ENCODE assay signal across 22 cellular contexts in genomic region chr2:236496311-236496710, GRCh38.
DNase-seq lines count a peak whose midpoint lies in the region; ATAC-seq, FAIRE-seq and TF ChIP-seq lines count a peak whose summit lies in the region.
"Had no signal": no experiment of that assay in that cellular context is flagged by ENCODE, and none has a peak within 500 bp of the region (broad histone marks: within the 10 kb centered on the region; RNA-seq: fewer than 3 reads in every experiment).

No MANE protein-coding gene starts in this region.

- DNase-seq in activated CD4-positive, alpha-beta T cell treated with anti-CD3 and anti-CD28 coated beads, Interleukin-2, amount 10 ng/mL, durations not matched to agents 24 days and 14 days: peak; percentile 25
- DNase-seq in activated CD4-positive, alpha-beta T cell treated with anti-CD3 and anti-CD28 coated beads, Interleukin-2, amount 50 U/mL, for 1 hour: no peak
- no peak for DNase-seq in neural progenitor cell (ENCODE audit: low spot score)
- no peak for DNase-seq in stimulated activated effector memory CD8-positive, alpha-beta T cell treated with anti-CD3 and anti-CD28 coated beads, Interleukin-12 subunit alpha, Interleukin-12 subunit beta, amount 100 ng/mL, for 72 hours (ENCODE audit: low spot score in 2 of 2)
- no peak for DNase-seq in pancreas
- DNase-seq in DMS153 (lab: John Stamatoyannopoulos, UW): no peak
- DNase-seq: Caco-2; CD4-positive, CD25-positive, alpha-beta regulatory T cell; CD8-positive, alpha-beta T cell; DMS53; DMS79 treated with DMSO at 0.1 percent for 48 hours; GF-D8; GOT3; HCEC 1CT had no signal

- H3K9ac ChIP-seq in neural progenitor cell: no peak overlapping the region
- H3K9ac ChIP-seq: BLaER1 had no signal

- no peaks in the 10 kb centered on the region for H4K20me1 ChIP-seq in neural progenitor cell (ENCODE audit: low read depth)
- H4K20me1 ChIP-seq: BLaER1 had no signal

- FAIRE-seq in pancreas (lab: Jason Lieb, UNC): no peak
- FAIRE-seq: A204.1, GM12891, GM18507, H54 had no signal

- H3K27ac ChIP-seq in neural progenitor cell (no peak overlapping the region), pancreas (no peak overlapping the region)
- H3K27ac ChIP-seq: 22Rv1, BLaER1, C4-2B had no signal

- no peaks in the 10 kb centered on the region for H3K36me3 ChIP-seq in neural progenitor cell
- H3K36me3 ChIP-seq in pancreas: no peaks in the 10 kb centered on the region
- H3K36me3 ChIP-seq: BLaER1 had no signal

- no peak overlapping the region for H3K27ac Mint-ChIP-seq in activated CD4-positive, alpha-beta T cell treated with anti-CD3 and anti-CD28 coated beads, Interleukin-2, amount 10 ng/mL, durations not matched to agents 24 days and 14 days
- H3K27ac Mint-ChIP-seq in neural progenitor cell: peak overlapping the region; percentile 67
- H3K27ac Mint-ChIP-seq in stimulated activated effector memory CD8-positive, alpha-beta T cell treated with anti-CD3 and anti-CD28 coated beads, Interleukin-12 subunit alpha, Interleukin-12 subunit beta, amount 100 ng/mL, for 72 hours: peak overlapping the region; percentile 43
- H3K27ac Mint-ChIP-seq: B cell; CD4-positive, CD25-positive, alpha-beta regulatory T cell; CD8-positive, alpha-beta T cell had no signal

- no peaks in the 10 kb centered on the region for H3K9me3 Mint-ChIP-seq in activated CD4-positive, alpha-beta T cell treated with anti-CD3 and anti-CD28 coated beads, Interleukin-2, amount 10 ng/mL, durations not matched to agents 24 days and 14 days
- peaks cover 7% of the 10 kb centered on the region for H3K9me3 Mint-ChIP-seq in neural progenitor cell
- H3K9me3 Mint-ChIP-seq in stimulated activated effector memory CD8-positive, alpha-beta T cell treated with anti-CD3 and anti-CD28 coated beads, Interleukin-12 subunit alpha, Interleukin-12 subunit beta, amount 100 ng/mL, for 72 hours: no peaks in the 10 kb centered on the region

- no peaks in the 10 kb centered on the region for H3K36me3 Mint-ChIP-seq in activated CD4-positive, alpha-beta T cell treated with anti-CD3 and anti-CD28 coated beads, Interleukin-2, amount 10 ng/mL, durations not matched to agents 24 days and 14 days (ENCODE audit: low read depth)
- H3K36me3 Mint-ChIP-seq in neural progenitor cell: no peaks in the 10 kb centered on the region
- H3K36me3 Mint-ChIP-seq in stimulated activated effector memory CD8-positive, alpha-beta T cell treated with anti-CD3 and anti-CD28 coated beads, Interleukin-12 subunit alpha, Interleukin-12 subunit beta, amount 100 ng/mL, for 72 hours: no peaks in the 10 kb centered on the region
- H3K36me3 Mint-ChIP-seq: CD4-positive, CD25-positive, alpha-beta regulatory T cell had no signal

- H3K27me3 Mint-ChIP-seq in activated CD4-positive, alpha-beta T cell treated with anti-CD3 and anti-CD28 coated beads, Interleukin-2, amount 10 ng/mL, durations not matched to agents 24 days and 14 days: peaks cover 11% of the 10 kb centered on the region
- peaks cover 5% of the 10 kb centered on the region for H3K27me3 Mint-ChIP-seq in neural progenitor cell (ENCODE audit: insufficient read depth, low read depth)

- no peak overlapping the region for H3K4me2 ChIP-seq in neural progenitor cell

- WGBS in pancreas, 2 donors: 78 to 82% methylated on average over 9 of the region's 9 CpGs

- H3K4me1 ChIP-seq in neural progenitor cell (peaks cover 3% of the 10 kb centered on the region), pancreas (no peaks in the 10 kb centered on the region)
- H3K4me1 ChIP-seq: Caco-2 had no signal

- H3F3A ChIP-seq in neural progenitor cell (ENCODE audit: low read depth): no peaks in the 10 kb centered on the region

- no peak for ATAC-seq in stimulated activated effector memory CD8-positive, alpha-beta T cell treated with anti-CD3 and anti-CD28 coated beads, Interleukin-12 subunit alpha, Interleukin-12 subunit beta, amount 100 ng/mL, for 72 hours
- ATAC-seq in pancreas: no peak
- ATAC-seq: CD8-positive, alpha-beta T cell had no signal

- H3K4me3 ChIP-seq in neural progenitor cell (no peak overlapping the region), pancreas (no peak overlapping the region)
- H3K4me3 ChIP-seq: BLaER1 had no signal

- no peaks in the 10 kb centered on the region for H3K27me3 ChIP-seq in neural progenitor cell
- H3K27me3 ChIP-seq in pancreas: no peaks in the 10 kb centered on the region
- H3K27me3 ChIP-seq: BLaER1 had no signal

- H2AFZ ChIP-seq in neural progenitor cell (replicated peaks): peak overlapping the region; percentile 34

- no peaks in the 10 kb centered on the region for H3K79me2 ChIP-seq in neural progenitor cell (ENCODE audit: low read depth)

- no peak for TF ChIP-seq CTCF in neural progenitor cell (IDR thresholded peaks at IDR 0.05)
- no peak for TF ChIP-seq CTCF in pancreas (IDR thresholded peaks at IDR 0.05)

- H3K9me3 ChIP-seq in neural progenitor cell (ENCODE audit: low read depth): no peaks in the 10 kb centered on the region
- H3K9me3 ChIP-seq in pancreas: no peaks in the 10 kb centered on the region
- H3K9me3 ChIP-seq: Caco-2 had no signal

- H3K4me1 Mint-ChIP-seq in activated CD4-positive, alpha-beta T cell treated with anti-CD3 and anti-CD28 coated beads, Interleukin-2, amount 10 ng/mL, durations not matched to agents 24 days and 14 days: no peaks in the 10 kb centered on the region
- peaks cover 13% of the 10 kb centered on the region for H3K4me1 Mint-ChIP-seq in neural progenitor cell
- no peaks in the 10 kb centered on the region for H3K4me1 Mint-ChIP-seq in stimulated activated effector memory CD8-positive, alpha-beta T cell treated with anti-CD3 and anti-CD28 coated beads, Interleukin-12 subunit alpha, Interleukin-12 subunit beta, amount 100 ng/mL, for 72 hours
- H3K4me1 Mint-ChIP-seq: B cell; CD4-positive, CD25-positive, alpha-beta regulatory T cell had no signal

- no peak overlapping the region for H3K4me3 Mint-ChIP-seq in activated CD4-positive, alpha-beta T cell treated with anti-CD3 and anti-CD28 coated beads, Interleukin-2, amount 10 ng/mL, durations not matched to agents 24 days and 14 days
- H3K4me3 Mint-ChIP-seq in neural progenitor cell: peak overlapping the region; percentile 33
- no peak overlapping the region for H3K4me3 Mint-ChIP-seq in stimulated activated effector memory CD8-positive, alpha-beta T cell treated with anti-CD3 and anti-CD28 coated beads, Interleukin-12 subunit alpha, Interleukin-12 subunit beta, amount 100 ng/mL, for 72 hours
- H3K4me3 Mint-ChIP-seq: B cell; CD4-positive, CD25-positive, alpha-beta regulatory T cell; CD8-positive, alpha-beta T cell had no signal

- intact Hi-C loops in activated CD4-positive, alpha-beta T cell treated with anti-CD3 and anti-CD28 coated beads, Interleukin-2, amount 10 ng/mL, durations not matched to agents 24 days and 14 days (cut with micrococcal nuclease): no loop called here
- intact Hi-C loops in pancreas (cut with DNase I): no loop called here
